30 cellular contexts compared by ENCODE assay signal in genomic region chr9:127407505-127407868, GRCh38. TPM values are rescaled to one million over a fixed set of nuclear protein-coding genes. Genes with fewer than 3 reads are reported as not detected.
DNase-seq lines count a peak whose midpoint lies in the region; ATAC-seq and TF ChIP-seq lines count a peak whose summit lies in the region.
"Had no signal": no experiment of that assay in that cellular context is flagged by ENCODE, and none has a peak within 500 bp of the region (broad histone marks: within the 10 kb centered on the region; RNA-seq: fewer than 3 reads in every experiment).

No MANE protein-coding gene starts in this region.

- H3K4me1 ChIP-seq in right atrium auricular region: peaks cover 0 to 16% of the 10 kb centered on the region in 2 donors
- peaks cover 2% of the 10 kb centered on the region for H3K4me1 ChIP-seq in rectal smooth muscle tissue (ENCODE audit: control insufficient read depth, insufficient read depth, low read length)
- no peaks in the 10 kb centered on the region for H3K4me1 ChIP-seq in A673 (ENCODE audit: insufficient read depth, low read length, poor library complexity, severe bottlenecking)
- no peaks in the 10 kb centered on the region for H3K4me1 ChIP-seq in ovary (ENCODE audit: insufficient read depth)
- no peaks in the 10 kb centered on the region for H3K4me1 ChIP-seq in OCI-LY7 (ENCODE audit: insufficient read depth, low read length, poor library complexity, severe bottlenecking)
- H3K4me1 ChIP-seq: body of pancreas, upper lobe of right lung had no signal

- TF ChIP-seq EP300 in ovary (IDR thresholded peaks at IDR 0.05): no peak

- no peaks in the 10 kb centered on the region for H3K79me2 ChIP-seq in OCI-LY7 (ENCODE audit: insufficient read depth, low read depth, low read length)

- no peak overlapping the region for H3K4me3 Mint-ChIP-seq in glutamatergic neuron (ENCODE audit: unreplicated experiment)
- H3K4me3 Mint-ChIP-seq: activated B cell treated with CpG ODN at 0.5 μM for 24 hours, B cell, H9, nephron had no signal

- TF ChIP-seq POLR2A in ovary (IDR thresholded peaks at IDR 0.05): no peak

- CTCF ChIA-PET in A673 (lab: Charles Lee): no interaction called here
- CTCF ChIA-PET in OCI-LY7 (lab: Charles Lee; ENCODE audit: unreplicated experiment): no interaction called here

- H3K9ac ChIP-seq in rectal smooth muscle tissue (ENCODE audit: low read length): no peak overlapping the region

- peaks cover 3% of the 10 kb centered on the region for H3K9me3 Mint-ChIP-seq in glutamatergic neuron (ENCODE audit: unreplicated experiment)
- H3K9me3 Mint-ChIP-seq: activated B cell treated with CpG ODN at 0.5 μM for 24 hours, H9, nephron had no signal

- H3K27me3 Mint-ChIP-seq in glutamatergic neuron (ENCODE audit: unreplicated experiment): peaks cover 6% of the 10 kb centered on the region
- H3K27me3 Mint-ChIP-seq: activated B cell treated with CpG ODN at 0.5 μM for 24 hours, B cell, progenitor cell of endocrine pancreas had no signal

- no TSS peak for BruUV-seq in A673 (replicated peaks; lab: Mats Ljungman, UMichigan)
- BruUV-seq in OCI-LY7 (replicated peaks; lab: Mats Ljungman, UMichigan): no TSS peak

- ATAC-seq in Right ventricle myocardium inferior: peak; percentile 28
- ATAC-seq: body of pancreas, mucosa of descending colon, upper lobe of right lung had no signal

- H3K27ac Mint-ChIP-seq in glutamatergic neuron (ENCODE audit: unreplicated experiment): peak overlapping the region; percentile 53
- H3K27ac Mint-ChIP-seq: activated B cell treated with CpG ODN at 0.5 μM for 24 hours, B cell, nephron, progenitor cell of endocrine pancreas had no signal

- no peak overlapping the region for H2AFZ ChIP-seq in OCI-LY7 (ENCODE audit: low read length)

- peak overlapping the region in 1 of 2 donors; percentile 27 for H3K27ac ChIP-seq in right atrium auricular region
- H3K27ac ChIP-seq in WERI-Rb-1: 0 out of 2 replicates have a peak overlapping the region, but pooled peaks have one; percentile 13
- H3K27ac ChIP-seq in rectal smooth muscle tissue (ENCODE audit: low read depth, low read length): peak overlapping the region; percentile 74
- H3K27ac ChIP-seq in A673 (ENCODE audit: low read depth, low read length, poor library complexity, severe bottlenecking): no peak overlapping the region
- no peak overlapping the region for H3K27ac ChIP-seq in ovary
- H3K27ac ChIP-seq in OCI-LY7 (ENCODE audit: low read depth, low read length, poor library complexity, severe bottlenecking): no peak overlapping the region
- H3K27ac ChIP-seq: body of pancreas, coronary artery, esophagus muscularis mucosa, upper lobe of right lung had no signal

- H3K9me2 ChIP-seq in OCI-LY7 (ENCODE audit: insufficient read depth, low read length): no peaks in the 10 kb centered on the region

- no peak for DNase-seq in Right ventricle myocardium inferior (ENCODE audit: missing footprints)
- DNase-seq in right atrium auricular region (ENCODE audit: low spot score): no peak
- DNase-seq in WERI-Rb-1: no peak
- no peak for DNase-seq in glutamatergic neuron
- no peak for DNase-seq in A673 (ENCODE audit: low spot score)
- DNase-seq in ovary: no peak
- no peak for DNase-seq in OCI-LY7 (ENCODE audit: low spot score)
- DNase-seq: activated B cell treated with CpG ODN at 0.5 μM for 24 hours; activated CD4-positive, alpha-beta T cell treated with anti-CD3 and anti-CD28 coated beads, Interleukin-2, amount 50 U/mL, for 48 hours; body of pancreas; COR-L47; DMS79; foreskin melanocyte; H9; hippocampal formation; Karpas-422; mucosa of descending colon; NCI-H1092; NCI-H2081; NCI-H345; NCI-H748 treated with DMSO at 0.1 percent for 48 hours; SHP77; T-helper 9 cell; upper lobe of right lung had no signal

- H3K27me3 ChIP-seq in right atrium auricular region: no peaks in the 10 kb centered on the region
- H3K27me3 ChIP-seq in WERI-Rb-1 (ENCODE audit: insufficient read depth, low read depth, severe bottlenecking): no peaks in the 10 kb centered on the region
- H3K27me3 ChIP-seq in rectal smooth muscle tissue (ENCODE audit: control insufficient read depth, insufficient read depth, low read length): no peaks in the 10 kb centered on the region
- H3K27me3 ChIP-seq in A673 (replicated peaks; ENCODE audit: insufficient read depth, low read depth, low read length, poor library complexity): no peaks in the 10 kb centered on the region
- H3K27me3 ChIP-seq in ovary: no peaks in the 10 kb centered on the region
- H3K27me3 ChIP-seq: body of pancreas, esophagus muscularis mucosa, upper lobe of right lung had no signal

- H3K36me3 ChIP-seq in right atrium auricular region (peaks cover 21% of the 10 kb centered on the region), WERI-Rb-1 (peaks cover 82% of the 10 kb centered on the region), rectal smooth muscle tissue (ENCODE audit: control insufficient read depth, insufficient read depth, low read length) (peaks cover 17% of the 10 kb centered on the region), A673 (ENCODE audit: insufficient read depth, low read length, poor library complexity, severe bottlenecking) (no peaks in the 10 kb centered on the region), ovary (no peaks in the 10 kb centered on the region), OCI-LY7 (ENCODE audit: insufficient read depth, low read length) (no peaks in the 10 kb centered on the region)

- H4K20me1 ChIP-seq in OCI-LY7 (ENCODE audit: insufficient read depth, low read length): no peaks in the 10 kb centered on the region

- no peak overlapping the region for H3K4me3 ChIP-seq in right atrium auricular region
- H3K4me3 ChIP-seq in WERI-Rb-1 (ENCODE audit: low read depth, low read length): no peak overlapping the region
- no peak overlapping the region for H3K4me3 ChIP-seq in rectal smooth muscle tissue (ENCODE audit: low read length)
- H3K4me3 ChIP-seq in A673 (ENCODE audit: low read depth, low read length, poor library complexity, severe bottlenecking): no peak overlapping the region
- H3K4me3 ChIP-seq in ovary: no peak overlapping the region
- H3K4me3 ChIP-seq in OCI-LY7 (ENCODE audit: low read depth, low read length, poor library complexity, severe bottlenecking): no peak overlapping the region
- H3K4me3 ChIP-seq: body of pancreas, coronary artery, esophagus muscularis mucosa, mucosa of descending colon, upper lobe of right lung had no signal

- no peaks in the 10 kb centered on the region for H3K36me3 Mint-ChIP-seq in glutamatergic neuron (ENCODE audit: unreplicated experiment)

- TF ChIP-seq CTCF in right atrium auricular region (IDR thresholded peaks at IDR 0.05) (no peak), WERI-Rb-1 (IDR thresholded peaks at IDR 0.05; ENCODE audit: low read depth, low read length) (no peak), glutamatergic neuron (IDR thresholded peaks at IDR 0.05; ENCODE audit: partially characterized antibody, unreplicated experiment) (no peak), A673 (conservative IDR thresholded peaks at IDR 0.05; ENCODE audit: low read depth, low read length) (no peak), ovary (IDR thresholded peaks at IDR 0.05) (no peak), OCI-LY7 (conservative IDR thresholded peaks at IDR 0.05; ENCODE audit: low read length) (no peak)

- 63 to 77% (median 68%) methylated on average over 5 of the region's 5 CpGs for WGBS in ovary, 3 donors

- H3K9me3 ChIP-seq in right atrium auricular region (no peaks in the 10 kb centered on the region), WERI-Rb-1 (ENCODE audit: severe bottlenecking) (no peaks in the 10 kb centered on the region), A673 (ENCODE audit: low read depth, low read length, poor library complexity, severe bottlenecking) (no peaks in the 10 kb centered on the region), ovary (no peaks in the 10 kb centered on the region), OCI-LY7 (ENCODE audit: low read length) (no peaks in the 10 kb centered on the region)
- H3K9me3 ChIP-seq: body of pancreas, esophagus muscularis mucosa, mucosa of descending colon, upper lobe of right lung had no signal

- POLR2A ChIA-PET in A673 (lab: Charles Lee; ENCODE audit: low non-redundant PET): no interaction called here
- POLR2A ChIA-PET in OCI-LY7 (lab: Charles Lee): interaction anchor here (0.7 to 1.3 kb wide), 3 partner anchors 11 to 194 kb away, joined by 3 to 5 read pairs (median 3); partner anchors contain the start of gene SLC2A8

- H3K4me2 ChIP-seq in OCI-LY7 (ENCODE audit: low read length): no peak overlapping the region

- H3K4me1 Mint-ChIP-seq in glutamatergic neuron (ENCODE audit: low read depth, unreplicated experiment): peaks cover 14% of the 10 kb centered on the region
- H3K4me1 Mint-ChIP-seq: nephron had no signal

- intact Hi-C loops in Right ventricle myocardium inferior (cut with DNase I): no loop called here
- intact Hi-C loops in A673 (cut with micrococcal nuclease; ENCODE audit: unreplicated experiment): no loop called here
- intact Hi-C loops in ovary (cut with DNase I): no loop called here
- intact Hi-C loops in OCI-LY7 (cut with micrococcal nuclease; ENCODE audit: unreplicated experiment): no loop called here

RNA-seq across cellular contexts. Expression of gene SLC2A8, which starts 10.5 kb away (rescaled TPM):
- total RNA-seq in Right ventricle myocardium inferior (15.0 TPM), right atrium auricular region (10 to 100 TPM; 19.2 to 19.8 TPM), glutamatergic neuron (ENCODE audit: unreplicated experiment) (30.6 TPM), A673 (2021) (12.7 and 17.1 TPM in 2 replicates), ovary (10 to 100 TPM in 6 of 7 donors, 1 to 10 TPM in 1; 9.4 to 21.2 (median 17.9) TPM), OCI-LY7 (2022) (18.0 and 19.6 TPM in 2 replicates)
- 10 to 100 TPM in 1 of 2 donors, 1 to 10 TPM in 1; 6.2 to 17.2 TPM for polyA plus RNA-seq in ovary
- total RNA-seq in OCI-LY7 (2014; rRNA removed; shearing (Covaris generic)): 5.6 and 11.9 TPM in 2 replicates

RNA-seq across cellular contexts. Expression of gene ZNF79, which starts 16.7 kb away (rescaled TPM):
- 6.1 TPM for total RNA-seq in Right ventricle myocardium inferior
- 1 to 10 TPM; 5.7 TPM for total RNA-seq in right atrium auricular region
- 10.0 TPM for total RNA-seq in glutamatergic neuron (ENCODE audit: unreplicated experiment)
- total RNA-seq in A673 (2021): 11.2 and 11.6 TPM in 2 replicates
- 10 to 100 TPM in 5 of 7 donors, 1 to 10 TPM in 2; 6.8 to 12.3 (median 11.0) TPM for total RNA-seq in ovary
- polyA plus RNA-seq in ovary: 1 to 10 TPM; 3.9 to 8.1 TPM
- total RNA-seq in OCI-LY7 (2014; rRNA removed; shearing (Covaris generic)): 14.1 and 14.9 TPM in 2 replicates
- total RNA-seq in OCI-LY7 (2022): 9.3 and 9.4 TPM in 2 replicates

RNA-seq across cellular contexts. Expression of gene RPL12, which starts 43.7 kb away (rescaled TPM):
- 775 TPM for total RNA-seq in Right ventricle myocardium inferior
- 1,000 to 10,000 TPM in 1 of 2 donors, 100 to 1,000 TPM in 1; 623 to 1,266 TPM for total RNA-seq in right atrium auricular region
- 475 TPM for total RNA-seq in glutamatergic neuron (ENCODE audit: unreplicated experiment)
- total RNA-seq in A673 (2021): 1,114 and 1,120 TPM in 2 replicates
- total RNA-seq in ovary: 1,000 to 10,000 TPM; 1,883 to 4,136 (median 2,145) TPM
- polyA plus RNA-seq in ovary: 1,000 to 10,000 TPM; 3,825 to 5,812 TPM
- total RNA-seq in OCI-LY7 (2014; rRNA removed; shearing (Covaris generic)): 1,855 and 1,868 TPM in 2 replicates
- total RNA-seq in OCI-LY7 (2022): 1,622 and 1,726 TPM in 2 replicates

RNA-seq across cellular contexts. Expression of gene LRSAM1, which starts 43.8 kb away (rescaled TPM):
- total RNA-seq in Right ventricle myocardium inferior (52.0 TPM), right atrium auricular region (10 to 100 TPM; 12.0 to 23.1 TPM), glutamatergic neuron (ENCODE audit: unreplicated experiment) (38.0 TPM), A673 (2021) (15.8 and 19.5 TPM in 2 replicates), ovary (10 to 100 TPM; 14.2 to 28.5 (median 20.9) TPM), OCI-LY7 (2022) (32.2 and 34.1 TPM in 2 replicates)
- polyA plus RNA-seq in ovary: 10 to 100 TPM in 1 of 2 donors, 1 to 10 TPM in 1; 9.0 to 11.9 TPM
- 13.6 and 20.8 TPM in 2 replicates for total RNA-seq in OCI-LY7 (2014; rRNA removed; shearing (Covaris generic))

Comparison
In these comparisons a context has a peak if more than half of its experiments do, and no peak if none do; other contexts are left out.
1. H3K27ac ChIP-seq: peak in WERI-Rb-1 (single experiment) and rectal smooth muscle tissue (single experiment); none in A673 (single experiment), ovary (0 of 2) and OCI-LY7 (single experiment).